8 cellular contexts compared by ENCODE assay signal in genomic region chr14:55446127-55446736, GRCh38. TPM values are rescaled to one million over a fixed set of nuclear protein-coding genes. Genes with fewer than 3 reads are reported as not detected.
DNase-seq lines count a peak whose midpoint lies in the region; ATAC-seq and TF ChIP-seq lines count a peak whose summit lies in the region.

No MANE protein-coding gene starts in this region.

- H2AK5ac ChIP-seq in mesendoderm (ENCODE audit: low read length) = no peak overlapping the region

- H3K4me3 ChIP-seq in CD8-positive, alpha-beta T cell (ENCODE audit: low read depth, low read length) = no peak overlapping the region
- H3K4me3 ChIP-seq in HCT116 (replicated peaks in 1 of 2; ENCODE audit: low read depth in 1 of 2, low read length in 2 of 2) (peak overlapping the region in 1 of 2 experiments; percentile 34; a peak in 2 of 4 replicates), mesendoderm (ENCODE audit: low read length) (no peak overlapping the region)

- peak; percentile 3 to 62 (median 43) for DNase-seq in CD8-positive, alpha-beta T cell
- peak; percentile 76 for DNase-seq in HCT116 (ENCODE audit: low read depth, low spot score)
- peak; percentile 80 to 89 for DNase-seq in NCI-H446 (lab: John Stamatoyannopoulos, UW)
- peak; percentile 56 to 70 for DNase-seq in activated CD4-positive, alpha-beta T cell treated with anti-CD3 and anti-CD28 coated beads for 4 hours
- peak; percentile 74 for DNase-seq in ecto neural progenitor cell (ENCODE audit: low spot score)
- peak; percentile 88 for DNase-seq in mesendoderm
- DNase-seq in stimulated activated naive CD8-positive, alpha-beta T cell treated with anti-CD3 and anti-CD28 coated beads, Interleukin-15, Interleukin-2, amounts not matched to agents 100 U/mL and 50 U/mL, for 24 hours = peak; percentile 71

- ATAC-seq in CD8-positive, alpha-beta T cell = no peak
- peak; percentile 29 for ATAC-seq in HCT116
- ATAC-seq in stimulated activated naive CD8-positive, alpha-beta T cell treated with anti-CD3 and anti-CD28 coated beads, Interleukin-15, Interleukin-2, amounts not matched to agents 100 U/mL and 50 U/mL, for 24 hours = no peak
- ATAC-seq in HG02852 (IDR thresholded peaks at IDR 0.05; ENCODE audit: unreplicated experiment) = no peak

- H3K27me3 Mint-ChIP-seq in CD8-positive, alpha-beta T cell (ENCODE audit: low read depth) = peaks cover 3% of the 10 kb centered on the region

- no peak overlapping the region for H2BK5ac ChIP-seq in mesendoderm (ENCODE audit: low read length)

- RAD21 ChIA-PET in HCT116 (lab: Charles Lee; ENCODE audit: low non-redundant PET in 1 of 2, low total read pairs in 2 of 2, uncharacterized antibody in 2 of 2, unreplicated experiment in 2 of 2) = interaction anchor here (0.7 to 1.5 kb wide), 4 partner anchors 11 to 1028 kb away, joined by 3 to 6 read pairs (median 4); no protein-coding TSS in a partner anchor

- H3K4me1 ChIP-seq in CD8-positive, alpha-beta T cell (ENCODE audit: insufficient read depth, low read length) = no peaks in the 10 kb centered on the region
- H3K4me1 ChIP-seq in HCT116 (ENCODE audit: control insufficient read depth in 1 of 2, insufficient read depth in 2 of 2, low read length in 2 of 2) (peaks cover 47 to 56% of the 10 kb centered on the region in 2 experiments), mesendoderm (ENCODE audit: control insufficient read depth, low read depth, low read length) (no peaks in the 10 kb centered on the region)

- H3K9me3 Mint-ChIP-seq in CD8-positive, alpha-beta T cell = no peaks in the 10 kb centered on the region

- H2AFZ ChIP-seq in HCT116 (ENCODE audit: low read depth, low read length, poor library complexity, severe bottlenecking) = peak overlapping the region; percentile 92

- TF ChIP-seq RAD21 in HCT116 (IDR thresholded peaks at IDR 0.05; ENCODE audit: low read depth) = peak; percentile 82

- no peak overlapping the region for H4K5ac ChIP-seq in mesendoderm (ENCODE audit: low read length)

- CTCF ChIA-PET in CD8-positive, alpha-beta T cell (lab: Charles Lee) = interaction anchor here (0.5 to 5.8 kb wide), 31 partner anchors 9 to 1041 kb away, joined by 3 to 44 read pairs (median 4); partner anchors contain the start of gene TBPL2
- CTCF ChIA-PET in HCT116 (lab: Charles Lee) = interaction anchor here (0.6 to 2.9 kb wide), 41 partner anchors 8 to 1041 kb away, joined by 3 to 17 read pairs (median 4); partner anchors contain the start of gene KTN1

- no peak overlapping the region for H3K27ac Mint-ChIP-seq in CD8-positive, alpha-beta T cell

- no peaks in the 10 kb centered on the region for H3K27me3 ChIP-seq in CD8-positive, alpha-beta T cell (ENCODE audit: insufficient read depth, low read length)
- H3K27me3 ChIP-seq in HCT116 (ENCODE audit: insufficient read depth, low read length) = no peaks in the 10 kb centered on the region
- no peaks in the 10 kb centered on the region for H3K27me3 ChIP-seq in mesendoderm (ENCODE audit: insufficient read depth, low read length, poor library complexity)

- no peaks in the 10 kb centered on the region for H3K9me3 ChIP-seq in CD8-positive, alpha-beta T cell (ENCODE audit: low read length)
- no peaks in the 10 kb centered on the region for H3K9me3 ChIP-seq in HCT116 (ENCODE audit: control insufficient read depth in 1 of 2, insufficient read depth in 1 of 2, low read depth in 1 of 2, low read length in 2 of 2)

- no peaks in the 10 kb centered on the region for H3K9me2 ChIP-seq in HCT116 (ENCODE audit: insufficient read depth)

- peak overlapping the region; percentile 64 for H3K9ac ChIP-seq in HCT116 (ENCODE audit: low read length)
- no peak overlapping the region for H3K9ac ChIP-seq in mesendoderm (ENCODE audit: low read length)

- no peak overlapping the region for H3K56ac ChIP-seq in mesendoderm (ENCODE audit: low read length)

- POLR2A ChIA-PET in CD8-positive, alpha-beta T cell (lab: Charles Lee) = interaction anchor here (0.7 kb wide), 1 partner anchor 18 kb away, joined by 3 read pairs; no protein-coding TSS in a partner anchor
- POLR2A ChIA-PET in HCT116 (lab: Charles Lee) = interaction anchor here (0.7 to 2.9 kb wide), 6 partner anchors 8 to 139 kb away, joined by 3 to 11 read pairs (median 3); no protein-coding TSS in a partner anchor

- H3K27ac ChIP-seq in CD8-positive, alpha-beta T cell (ENCODE audit: low read depth, low read length) = no peak overlapping the region
- H3K27ac ChIP-seq in HCT116 (ENCODE audit: low read depth, low read length) = peak overlapping the region; percentile 99
- H3K27ac ChIP-seq in mesendoderm (ENCODE audit: low read depth, low read length) = no peak overlapping the region

- H3K4me3 Mint-ChIP-seq in CD8-positive, alpha-beta T cell = no peak overlapping the region

- H4K20me1 ChIP-seq in HCT116 (ENCODE audit: insufficient read depth) = no peaks in the 10 kb centered on the region

- H3K4me2 ChIP-seq in HCT116 (ENCODE audit: low read length) (peak overlapping the region; percentile 70), mesendoderm (ENCODE audit: low read length) (no peak overlapping the region)

- H2BK120ac ChIP-seq in mesendoderm (ENCODE audit: low read depth, low read length) = no peak overlapping the region

- H3K79me2 ChIP-seq in HCT116 (ENCODE audit: insufficient read depth, low read length) (no peaks in the 10 kb centered on the region), mesendoderm (ENCODE audit: control insufficient read depth, insufficient read depth, low read length) (no peaks in the 10 kb centered on the region)

- peak; percentile 80 for TF ChIP-seq CTCF in CD8-positive, alpha-beta T cell (IDR thresholded peaks at IDR 0.05)
- TF ChIP-seq CTCF in HCT116 (IDR thresholded peaks at IDR 0.05 in 2 of 3, conservative IDR thresholded peaks at IDR 0.05 in 1 of 3; ENCODE audit: borderline replicate concordance in 1 of 3, insufficient read depth in 1 of 3, low read depth in 2 of 3, low read length in 2 of 3) = peak; percentile 62 to 86 (median 69); a peak in 5 of 6 replicates

- H3K36me3 Mint-ChIP-seq in CD8-positive, alpha-beta T cell = no peaks in the 10 kb centered on the region

- H2BK15ac ChIP-seq in mesendoderm (replicated peaks; ENCODE audit: low read depth) = no peak overlapping the region

- no peak overlapping the region for H3K18ac ChIP-seq in mesendoderm (ENCODE audit: low read length)

- no peaks in the 10 kb centered on the region for H3K36me3 ChIP-seq in CD8-positive, alpha-beta T cell (ENCODE audit: insufficient read depth, low read length)
- H3K36me3 ChIP-seq in HCT116 (ENCODE audit: control insufficient read depth in 1 of 2, insufficient read depth in 2 of 2, low read length in 2 of 2) (no peaks in the 10 kb centered on the region), mesendoderm (ENCODE audit: control insufficient read depth, insufficient read depth, low read length) (no peaks in the 10 kb centered on the region)

- no peak overlapping the region for H3K4ac ChIP-seq in mesendoderm (ENCODE audit: low read depth, low read length)

- WGBS in mesendoderm (ENCODE audit: extremely low coverage, insufficient coverage, low lambda C conversion rate) = no CpG with 5 or more reads among the region's 5 CpGs

- intact Hi-C loops in CD8-positive, alpha-beta T cell (cut with DNase I, micrococcal nuclease) = loop anchor here in 1 of 2 experiments (2.0 to 5.0 kb wide), 2 partner anchors 896 to 1029 kb away; no protein-coding TSS in a partner anchor
- intact Hi-C loops in HCT116 (cut with micrococcal nuclease) = loop anchor here (2.0 to 10.0 kb wide), 3 partner anchors 135 to 409 kb away; partner anchors contain the start of gene KTN1

- H4K8ac ChIP-seq in mesendoderm (ENCODE audit: low read depth, low read length) = no peak overlapping the region

- peaks cover 3% of the 10 kb centered on the region for H3K4me1 Mint-ChIP-seq in CD8-positive, alpha-beta T cell (ENCODE audit: low read depth)

- no peak for TF ChIP-seq POLR2A in HCT116 (IDR thresholded peaks at IDR 0.05; ENCODE audit: borderline replicate concordance, extremely low read depth, insufficient read depth, insufficient read length)

- BruUV-seq in HCT116 (replicated peaks; lab: Mats Ljungman, UMichigan) = no TSS peak

- no peaks in the 10 kb centered on the region for H3K79me1 ChIP-seq in mesendoderm (ENCODE audit: low read length)

- no peak overlapping the region for H3K23ac ChIP-seq in mesendoderm (ENCODE audit: low read length)

TF ChIP-seq in HCT116, 20 proteins besides CTCF, POLR2A, EP300 and RAD21:
- TF ChIP-seq ATF3 (IDR thresholded peaks at IDR 0.05) (no peak), CBX3 (IDR thresholded peaks at IDR 0.05; ENCODE audit: low read depth) (peak; percentile 50; the same call in 1 of the 2 replicates), JUND (IDR thresholded peaks at IDR 0.05) (no peak), YY1 (IDR thresholded peaks at IDR 0.05; ENCODE audit: extremely low read depth, insufficient replicate concordance, low read depth, low read length) (no peak)

RNA-seq across cellular contexts. Expression of gene TBPL2, which starts 5.8 kb away (rescaled TPM):
- total RNA-seq in CD8-positive, alpha-beta T cell = not detected
- total RNA-seq in HCT116 (2021; ENCODE audit: unreplicated experiment) = not detected
- not detected in 2 replicates for polyA plus RNA-seq in HCT116 (2012)
- 0.03 TPM for polyA plus RNA-seq in mesendoderm (2013, experiment 1 of 2)
- 0.06 TPM for polyA plus RNA-seq in mesendoderm (2013, experiment 2 of 2)

RNA-seq across cellular contexts. Expression of gene ATG14, which starts 34.6 kb away (rescaled TPM):
- 10 to 100 TPM; 30.9 to 32.7 TPM for total RNA-seq in CD8-positive, alpha-beta T cell
- 9.9 TPM for total RNA-seq in HCT116 (2021; ENCODE audit: unreplicated experiment)
- polyA plus RNA-seq in HCT116 (2012) = 3.4 and 4.8 TPM in 2 replicates
- polyA plus RNA-seq in mesendoderm (2013, experiment 1 of 2) = 6.5 TPM
- 6.7 TPM for polyA plus RNA-seq in mesendoderm (2013, experiment 2 of 2)
